In genomic region chr20:49668181-49668877, GRCh38 we compare ENCODE assay signal across 9 cellular contexts. TPM values are rescaled to one million over a fixed set of nuclear protein-coding genes. Genes with fewer than 3 reads are reported as not detected.
DNase-seq lines count a peak whose midpoint lies in the region; ATAC-seq and TF ChIP-seq lines count a peak whose summit lies in the region.
"Had no signal": no experiment of that assay in that cellular context is flagged by ENCODE, and none has a peak within 500 bp of the region (broad histone marks: within the 10 kb centered on the region; RNA-seq: fewer than 3 reads in every experiment).

No MANE protein-coding gene starts in this region.

- H3K4me3 ChIP-seq in BE2C (ENCODE audit: low read depth, low read length), result no peak overlapping the region
- H3K4me3 ChIP-seq: lung had no signal

- H3K36me3 ChIP-seq in BE2C, result no peaks in the 10 kb centered on the region; the same call in 1 of the 2 replicates

- no peaks in the 10 kb centered on the region for H3K9me3 ChIP-seq in BE2C

- no peaks in the 10 kb centered on the region for H3K27me3 ChIP-seq in BE2C

- TF ChIP-seq CTCF in BE2C (IDR thresholded peaks at IDR 0.05; ENCODE audit: low read depth, low read length), result no peak

- DNase-seq in activated CD4-positive, alpha-beta T cell treated with anti-CD3 and anti-CD28 coated beads, Interleukin-2, amount 50 U/mL, for 48 hours, result peak; percentile 66 to 76
- DNase-seq in glomerular visceral epithelial cell (ENCODE audit: extremely low spot score) (peak; percentile 50), UCSD-AML1 (lab: John Stamatoyannopoulos, UW; ENCODE audit: unreplicated experiment) (no peak), BE2C (no peak), NCI-H1105 treated with DMSO at 0.1 percent for 48 hours (lab: John Stamatoyannopoulos, UW) (no peak)
- DNase-seq in stimulated activated CD8-positive, alpha-beta memory T cell treated with anti-CD3 and anti-CD28 coated beads, Interleukin-12 subunit alpha, Interleukin-12 subunit beta, amount 100 ng/mL, for 4 hours (ENCODE audit: low read depth), result peak; percentile 63

- H3K4me1 ChIP-seq in BE2C, result peaks cover 29% of the 10 kb centered on the region

- ATAC-seq in GM19455 (IDR thresholded peaks at IDR 0.05; ENCODE audit: unreplicated experiment) (peak; percentile 56), HG03442 (IDR thresholded peaks at IDR 0.05; ENCODE audit: unreplicated experiment) (peak; percentile 59)

RNA-seq across cellular contexts. Expression of gene B4GALT5, which starts 45.3 kb away (rescaled TPM):
- polyA plus RNA-seq in BE2C (2012; ENCODE audit: insufficient read depth, insufficient read length, low read depth), result 36.9 TPM

Comparison
In these comparisons a context has a peak if more than half of its experiments do, and no peak if none do; other contexts are left out.
1. DNase-seq: peak in activated CD4-positive, alpha-beta T cell treated with anti-CD3 and anti-CD28 coated beads, Interleukin-2, amount 50 U/mL, for 48 hours (2 of 2), glomerular visceral epithelial cell (single experiment) and stimulated activated CD8-positive, alpha-beta memory T cell treated with anti-CD3 and anti-CD28 coated beads, Interleukin-12 subunit alpha, Interleukin-12 subunit beta, amount 100 ng/mL, for 4 hours (single experiment); none in UCSD-AML1 (single experiment), BE2C (single experiment) and NCI-H1105 treated with DMSO at 0.1 percent for 48 hours (single experiment).